In the genomic region with DNA sequence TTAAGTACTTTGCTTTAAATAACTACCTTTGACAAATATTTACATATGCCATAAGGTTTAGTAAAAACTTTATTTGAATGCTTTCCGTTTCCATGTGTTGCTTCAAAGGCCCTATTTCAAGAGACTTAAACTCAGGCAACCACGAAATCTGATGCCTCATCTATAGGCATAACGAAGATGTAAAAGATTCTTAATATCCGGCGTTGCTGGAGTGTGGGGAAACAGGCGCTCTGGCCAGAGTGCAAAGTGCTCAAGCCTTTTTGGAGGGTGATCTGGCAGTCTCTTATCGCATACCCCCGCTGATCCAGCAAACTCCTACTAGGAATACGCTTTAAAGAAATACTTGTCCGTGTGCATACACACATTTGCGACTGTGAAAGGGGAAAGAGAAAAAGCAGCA, we compare ENCODE assay signal across 25 cellular contexts.
"Had no signal": no experiment of that assay in that cellular context is flagged by ENCODE, and none has a peak within 500 bp of the region (broad histone marks: within the 10 kb centered on the region; RNA-seq: fewer than 3 reads in every experiment).

No MANE protein-coding gene starts in this region.

- DNase-seq: activated CD4-positive, alpha-beta T cell treated with anti-CD3 and anti-CD28 coated beads for 36 hours; activated CD4-positive, CD25-positive, alpha-beta regulatory T cell; activated CD8-positive, alpha-beta memory T cell treated with anti-CD3 and anti-CD28 coated beads, Interleukin-2, amount 10 ng/mL, durations not matched to agents 7 days and 5 days; activated CD8-positive, alpha-beta T cell treated with anti-CD3 and anti-CD28 coated beads, Interleukin-2, amount 10 ng/mL, durations not matched to agents 7 days and 5 days; activated effector memory CD4-positive, alpha-beta T cell treated with Interleukin-2 at 50 U/mL for 16 hours; activated naive CD4-positive, alpha-beta T cell treated with Interleukin-2 at 50 U/mL for 16 hours; aorta; body of pancreas; dorsolateral prefrontal cortex; effector memory CD4-positive, alpha-beta T cell; erythroblast; head of caudate nucleus; left lung; spleen; stimulated activated CD4-positive, alpha-beta T cell treated with anti-CD3 and anti-CD28 coated beads, Interleukin-2, amount 100 ng/mL, for 48 hours; stimulated activated naive CD8-positive, alpha-beta T cell treated with anti-CD3 and anti-CD28 coated beads, Interleukin-15, Interleukin-2, amounts not matched to agents 100 U/mL and 50 U/mL, for 24 hours; T-helper 1 cell; testis; transverse colon had no signal

- H3K4me3 ChIP-seq: body of pancreas, coronary artery, dorsolateral prefrontal cortex, gastroesophageal sphincter, left lung, lung, right atrium auricular region, spleen, testis, transverse colon had no signal

- H3K27ac Mint-ChIP-seq: activated CD4-positive, alpha-beta T cell treated with anti-CD3 and anti-CD28 coated beads for 36 hours; activated CD8-positive, alpha-beta memory T cell treated with anti-CD3 and anti-CD28 coated beads, Interleukin-2, amount 10 ng/mL, durations not matched to agents 7 days and 5 days; activated CD8-positive, alpha-beta T cell treated with anti-CD3 and anti-CD28 coated beads, Interleukin-2, amount 10 ng/mL, durations not matched to agents 7 days and 5 days; activated naive CD8-positive, alpha-beta T cell; T-helper 2 cell treated with Interferon-gamma antibody and Interleukin-4, amounts not matched to agents 5 μg/mL and 100 μg/mL, for 36 hours had no signal

- H3K4me3 Mint-ChIP-seq: activated CD4-positive, alpha-beta T cell treated with anti-CD3 and anti-CD28 coated beads for 36 hours; activated CD8-positive, alpha-beta memory T cell treated with anti-CD3 and anti-CD28 coated beads, Interleukin-2, amount 10 ng/mL, durations not matched to agents 7 days and 5 days; activated CD8-positive, alpha-beta T cell treated with anti-CD3 and anti-CD28 coated beads, Interleukin-2, amount 10 ng/mL, durations not matched to agents 7 days and 5 days; activated naive CD8-positive, alpha-beta T cell; T-helper 2 cell treated with Interferon-gamma antibody and Interleukin-4, amounts not matched to agents 5 μg/mL and 100 μg/mL, for 36 hours had no signal

- H3K27me3 ChIP-seq: body of pancreas, dorsolateral prefrontal cortex, gastroesophageal sphincter, left lung, right atrium auricular region, spleen, testis, transverse colon had no signal

- H3K9me3 Mint-ChIP-seq: T-helper 2 cell treated with Interferon-gamma antibody and Interleukin-4, amounts not matched to agents 5 μg/mL and 100 μg/mL, for 36 hours had no signal

- H3K4me1 ChIP-seq: body of pancreas, left lung, spleen, testis had no signal

- ATAC-seq: activated CD4-positive, alpha-beta T cell treated with anti-CD3 and anti-CD28 coated beads for 36 hours; activated CD8-positive, alpha-beta memory T cell treated with anti-CD3 and anti-CD28 coated beads, Interleukin-2, amount 10 ng/mL, durations not matched to agents 7 days and 5 days; activated CD8-positive, alpha-beta T cell treated with anti-CD3 and anti-CD28 coated beads, Interleukin-2, amount 10 ng/mL, durations not matched to agents 7 days and 5 days; body of pancreas; gastroesophageal sphincter; left lung; stimulated activated naive CD8-positive, alpha-beta T cell treated with anti-CD3 and anti-CD28 coated beads, Interleukin-15, Interleukin-2, amounts not matched to agents 100 U/mL and 50 U/mL, for 24 hours had no signal

- H3K9me3 ChIP-seq: body of pancreas, gastroesophageal sphincter, left lung, right atrium auricular region, spleen, testis, transverse colon had no signal

- H3K27me3 Mint-ChIP-seq: activated CD4-positive, alpha-beta T cell treated with anti-CD3 and anti-CD28 coated beads for 36 hours; activated CD8-positive, alpha-beta memory T cell treated with anti-CD3 and anti-CD28 coated beads, Interleukin-2, amount 10 ng/mL, durations not matched to agents 7 days and 5 days; activated naive CD8-positive, alpha-beta T cell had no signal

- H3K27ac ChIP-seq: body of pancreas, coronary artery, dorsolateral prefrontal cortex, gastroesophageal sphincter, left lung, right atrium auricular region, spleen, testis, transverse colon had no signal
